Comparison of ENCODE assay signal across 2 cellular contexts in the genomic region with DNA sequence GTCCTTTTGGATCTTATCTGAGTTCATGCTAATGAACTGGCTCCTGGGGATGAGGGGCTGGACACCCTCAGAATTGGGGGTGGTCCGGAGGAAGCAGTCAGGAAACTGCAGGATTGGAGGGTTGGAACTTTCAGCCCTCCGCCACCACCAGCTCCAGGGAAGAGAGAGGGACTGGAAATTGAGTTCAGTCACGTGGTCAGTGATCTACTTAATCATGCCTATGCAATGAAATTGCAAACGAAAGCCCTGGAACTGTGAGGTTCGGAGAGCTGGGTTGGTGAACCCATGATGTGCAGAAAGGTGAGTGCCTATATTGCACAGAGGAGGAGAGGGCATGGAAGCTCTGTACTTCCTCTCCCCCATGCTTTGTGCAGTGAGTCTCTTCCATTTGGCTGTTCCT.
TF ChIP-seq lines count a peak whose summit lies in the region.

No MANE protein-coding gene starts in this region.

TF ChIP-seq in WTC11, 78 proteins besides CTCF, POLR2A, EP300 and RAD21:
- TF ChIP-seq, protein P1, sequence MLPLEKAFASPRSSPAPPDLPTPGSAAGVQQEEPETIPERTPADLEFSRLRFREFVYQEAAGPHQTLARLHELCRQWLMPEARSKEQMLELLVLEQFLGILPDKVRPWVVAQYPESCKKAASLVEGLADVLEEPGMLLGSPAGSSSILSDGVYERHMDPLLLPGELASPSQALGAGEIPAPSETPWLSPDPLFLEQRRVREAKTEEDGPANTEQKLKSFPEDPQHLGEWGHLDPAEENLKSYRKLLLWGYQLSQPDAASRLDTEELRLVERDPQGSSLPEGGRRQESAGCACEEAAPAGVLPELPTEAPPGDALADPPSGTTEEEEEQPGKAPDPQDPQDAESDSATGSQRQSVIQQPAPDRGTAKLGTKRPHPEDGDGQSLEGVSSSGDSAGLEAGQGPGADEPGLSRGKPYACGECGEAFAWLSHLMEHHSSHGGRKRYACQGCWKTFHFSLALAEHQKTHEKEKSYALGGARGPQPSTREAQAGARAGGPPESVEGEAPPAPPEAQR (CRISPR knock-in tag; IDR thresholded peaks at IDR 0.05): no peak
- TF ChIP-seq, protein P2, sequence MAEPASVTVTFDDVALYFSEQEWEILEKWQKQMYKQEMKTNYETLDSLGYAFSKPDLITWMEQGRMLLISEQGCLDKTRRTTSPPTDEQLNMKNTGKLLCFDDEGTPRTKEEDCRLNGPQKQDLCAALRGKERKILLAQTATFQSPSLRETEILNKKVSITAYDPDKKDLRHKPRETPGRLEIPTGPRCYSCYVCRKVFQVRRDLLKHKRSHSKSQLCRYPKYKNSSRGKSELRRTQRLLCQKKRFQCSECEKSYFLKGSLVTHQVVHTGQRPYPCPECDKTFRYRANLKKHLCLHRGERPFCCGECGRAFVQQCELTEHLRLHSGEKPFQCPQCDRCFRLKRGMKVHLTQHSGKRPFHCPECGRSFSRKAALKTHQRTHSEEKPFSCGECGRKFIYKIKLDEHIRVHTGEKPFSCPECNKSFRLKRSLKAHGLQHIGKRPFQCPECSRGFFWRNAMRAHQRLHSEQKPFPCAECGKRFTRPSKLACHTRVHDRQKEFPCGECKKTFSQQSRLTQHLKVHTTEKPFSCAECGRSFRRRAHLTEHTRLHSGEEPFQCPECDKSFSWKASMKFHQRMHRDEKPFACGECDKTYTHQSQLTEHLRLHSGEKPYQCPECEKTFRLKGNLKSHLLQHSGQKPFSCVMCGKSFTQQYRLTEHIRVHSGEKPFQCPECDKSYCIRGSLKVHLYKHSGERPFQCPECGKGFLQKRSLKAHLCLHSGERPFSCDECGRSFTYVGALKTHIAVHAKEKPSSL (CRISPR knock-in tag; conservative IDR thresholded peaks at IDR 0.05): no peak
- no peak for TF ChIP-seq CREB1 (CRISPR knock-in tag; IDR thresholded peaks at IDR 0.05)
- TF ChIP-seq, protein P3, sequence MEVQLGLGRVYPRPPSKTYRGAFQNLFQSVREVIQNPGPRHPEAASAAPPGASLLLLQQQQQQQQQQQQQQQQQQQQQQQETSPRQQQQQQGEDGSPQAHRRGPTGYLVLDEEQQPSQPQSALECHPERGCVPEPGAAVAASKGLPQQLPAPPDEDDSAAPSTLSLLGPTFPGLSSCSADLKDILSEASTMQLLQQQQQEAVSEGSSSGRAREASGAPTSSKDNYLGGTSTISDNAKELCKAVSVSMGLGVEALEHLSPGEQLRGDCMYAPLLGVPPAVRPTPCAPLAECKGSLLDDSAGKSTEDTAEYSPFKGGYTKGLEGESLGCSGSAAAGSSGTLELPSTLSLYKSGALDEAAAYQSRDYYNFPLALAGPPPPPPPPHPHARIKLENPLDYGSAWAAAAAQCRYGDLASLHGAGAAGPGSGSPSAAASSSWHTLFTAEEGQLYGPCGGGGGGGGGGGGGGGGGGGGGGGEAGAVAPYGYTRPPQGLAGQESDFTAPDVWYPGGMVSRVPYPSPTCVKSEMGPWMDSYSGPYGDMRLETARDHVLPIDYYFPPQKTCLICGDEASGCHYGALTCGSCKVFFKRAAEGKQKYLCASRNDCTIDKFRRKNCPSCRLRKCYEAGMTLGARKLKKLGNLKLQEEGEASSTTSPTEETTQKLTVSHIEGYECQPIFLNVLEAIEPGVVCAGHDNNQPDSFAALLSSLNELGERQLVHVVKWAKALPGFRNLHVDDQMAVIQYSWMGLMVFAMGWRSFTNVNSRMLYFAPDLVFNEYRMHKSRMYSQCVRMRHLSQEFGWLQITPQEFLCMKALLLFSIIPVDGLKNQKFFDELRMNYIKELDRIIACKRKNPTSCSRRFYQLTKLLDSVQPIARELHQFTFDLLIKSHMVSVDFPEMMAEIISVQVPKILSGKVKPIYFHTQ (CRISPR knock-in tag; IDR thresholded peaks at IDR 0.05): no peak
- TF ChIP-seq, protein P4, sequence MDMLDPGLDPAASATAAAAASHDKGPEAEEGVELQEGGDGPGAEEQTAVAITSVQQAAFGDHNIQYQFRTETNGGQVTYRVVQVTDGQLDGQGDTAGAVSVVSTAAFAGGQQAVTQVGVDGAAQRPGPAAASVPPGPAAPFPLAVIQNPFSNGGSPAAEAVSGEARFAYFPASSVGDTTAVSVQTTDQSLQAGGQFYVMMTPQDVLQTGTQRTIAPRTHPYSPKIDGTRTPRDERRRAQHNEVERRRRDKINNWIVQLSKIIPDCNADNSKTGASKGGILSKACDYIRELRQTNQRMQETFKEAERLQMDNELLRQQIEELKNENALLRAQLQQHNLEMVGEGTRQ (CRISPR knock-in tag; IDR thresholded peaks at IDR 0.05): peak; percentile 37; the same call in 1 of the 2 replicates
- TF ChIP-seq, protein P5, sequence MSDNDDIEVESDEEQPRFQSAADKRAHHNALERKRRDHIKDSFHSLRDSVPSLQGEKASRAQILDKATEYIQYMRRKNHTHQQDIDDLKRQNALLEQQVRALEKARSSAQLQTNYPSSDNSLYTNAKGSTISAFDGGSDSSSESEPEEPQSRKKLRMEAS (CRISPR knock-in tag; IDR thresholded peaks at IDR 0.05): no peak
TF ChIP-seq in WTC11: peak in this region for 1.

TF ChIP-seq in endothelial cell of umbilical vein, 7 proteins besides CTCF, POLR2A, EP300 and RAD21:
- peak; percentile 64 for TF ChIP-seq GATA2 (IDR thresholded peaks at IDR 0.05; ENCODE audit: insufficient read depth, insufficient read length, low read depth, low read length)
- TF ChIP-seq POLR2AphosphoS5 (IDR thresholded peaks at IDR 0.05; ENCODE audit: insufficient read depth, low read depth, low read length): no peak
- TF ChIP-seq JUN (IDR thresholded peaks at IDR 0.05; ENCODE audit: borderline replicate concordance, insufficient read depth, insufficient read length, low read depth): no peak
- no peak for TF ChIP-seq EZH2 (IDR thresholded peaks at IDR 0.05; ENCODE audit: borderline replicate concordance, low read depth, low read length, severe bottlenecking)
- TF ChIP-seq FOS (IDR thresholded peaks at IDR 0.05; ENCODE audit: borderline replicate concordance, insufficient read depth, low read length): no peak
- TF ChIP-seq MYC (IDR thresholded peaks at IDR 0.05; ENCODE audit: low read depth, low read length): no peak
- TF ChIP-seq, protein P5 (IDR thresholded peaks at IDR 0.05; ENCODE audit: insufficient read depth, insufficient read length): no peak
TF ChIP-seq in endothelial cell of umbilical vein: peak in this region for 1.
